11 cellular contexts compared by ENCODE assay signal in genomic region chr19:46412983-46413261, GRCh38. TPM values are rescaled to one million over a fixed set of nuclear protein-coding genes. Genes with fewer than 3 reads are reported as not detected.
DNase-seq lines count a peak whose midpoint lies in the region; ATAC-seq and TF ChIP-seq lines count a peak whose summit lies in the region.
"Had no signal": no experiment of that assay in that cellular context is flagged by ENCODE, and none has a peak within 500 bp of the region (broad histone marks: within the 10 kb centered on the region; RNA-seq: fewer than 3 reads in every experiment).

No MANE protein-coding gene starts in this region.

- peaks cover 75% of the 10 kb centered on the region for H3K4me1 Mint-ChIP-seq in neural crest cell

- DNase-seq in heart left ventricle (no peak), cardiac septum (ENCODE audit: low spot score) (no peak), fibroblast of mammary gland (ENCODE audit: low read depth) (no peak), neural crest cell (ENCODE audit: low read depth, low spot score) (no peak), uterus (no peak), head of caudate nucleus (no peak), NCI-H1105 (lab: John Stamatoyannopoulos, UW) (no peak)
- DNase-seq: activated CD4-positive, alpha-beta T cell treated with anti-CD3 and anti-CD28 coated beads, Interleukin-2, amount 10 ng/mL, durations not matched to agents 7 days and 5 days had no signal

- H3K9me3 ChIP-seq in heart left ventricle: no peaks in the 10 kb centered on the region
- H3K9me3 ChIP-seq in uterus: no peaks in the 10 kb centered on the region

- H3K27ac ChIP-seq in heart left ventricle (peak overlapping the region; percentile 69 to 98 (median 90)), uterus (peak overlapping the region; percentile 60 to 72)

- H3K27me3 ChIP-seq in heart left ventricle (peaks cover 0 to 61% (median 6%) of the 10 kb centered on the region in 9 donors), uterus (no peaks in the 10 kb centered on the region)

- peaks cover 0 to 12% (median 0%) of the 10 kb centered on the region in 9 donors for H3K36me3 ChIP-seq in heart left ventricle
- no peaks in the 10 kb centered on the region for H3K36me3 ChIP-seq in uterus

- no peak for TF ChIP-seq CTCF in heart left ventricle (IDR thresholded peaks at IDR 0.05)
- TF ChIP-seq CTCF in fibroblast of mammary gland (conservative IDR thresholded peaks at IDR 0.05; ENCODE audit: control insufficient read depth, insufficient read depth, low read depth, low read length): no peak
- no peak for TF ChIP-seq CTCF in neural crest cell (conservative IDR thresholded peaks at IDR 0.05)
- no peak for TF ChIP-seq CTCF in uterus (IDR thresholded peaks at IDR 0.05)

- intact Hi-C loops in heart left ventricle (cut with DNase I) (no loop called here), cardiac septum (cut with DNase I) (no loop called here), uterus (cut with DNase I; ENCODE audit: low total_unique reads) (no loop called here), head of caudate nucleus (cut with DNase I) (no loop called here)

- H3K4me3 ChIP-seq in heart left ventricle (peak overlapping the region; percentile 50 to 76 (median 62)), fibroblast of mammary gland (ENCODE audit: control insufficient read depth, low read depth, low read length) (peak overlapping the region; percentile 63), uterus (peak overlapping the region; percentile 47)

- H3K4me1 ChIP-seq in heart left ventricle: peaks cover 0 to 52% (median 16%) of the 10 kb centered on the region in 12 donors
- no peaks in the 10 kb centered on the region for H3K4me1 ChIP-seq in uterus

- peak overlapping the region; percentile 96 for H3K4me3 Mint-ChIP-seq in neural crest cell
- H3K4me3 Mint-ChIP-seq: activated CD4-positive, alpha-beta T cell treated with anti-CD3 and anti-CD28 coated beads, Interleukin-2, amount 10 ng/mL, durations not matched to agents 7 days and 5 days had no signal

- no peaks in the 10 kb centered on the region for H3K9me3 Mint-ChIP-seq in neural crest cell
- H3K9me3 Mint-ChIP-seq: activated CD4-positive, alpha-beta T cell treated with anti-CD3 and anti-CD28 coated beads, Interleukin-2, amount 10 ng/mL, durations not matched to agents 7 days and 5 days had no signal

- no peak for TF ChIP-seq POLR2A in heart left ventricle (IDR thresholded peaks at IDR 0.05)
- TF ChIP-seq POLR2A in uterus (IDR thresholded peaks at IDR 0.05): no peak

- peaks cover 6% of the 10 kb centered on the region for H3K36me3 Mint-ChIP-seq in neural crest cell (ENCODE audit: low read depth)

- H3K27ac Mint-ChIP-seq in neural crest cell (ENCODE audit: unreplicated experiment): peak overlapping the region; percentile 95
- H3K27ac Mint-ChIP-seq: activated CD4-positive, alpha-beta T cell treated with anti-CD3 and anti-CD28 coated beads, Interleukin-2, amount 10 ng/mL, durations not matched to agents 7 days and 5 days had no signal

- ATAC-seq in heart left ventricle: no peak
- no peak for ATAC-seq in HG03521 (IDR thresholded peaks at IDR 0.05; ENCODE audit: unreplicated experiment)

- H3K27me3 Mint-ChIP-seq in neural crest cell (ENCODE audit: low read depth): peaks cover 14% of the 10 kb centered on the region

- 1 to 9% (median 2%) methylated on average over 5 to 10 of the region's 10 CpGs for WGBS in heart left ventricle, 4 donors

RNA-seq across cellular contexts. Expression of gene CCDC8, which starts 0.4 kb away (rescaled TPM):
- total RNA-seq in heart left ventricle (10 to 100 TPM; 13.6 to 30.6 (median 24.7) TPM), cardiac septum (34.2 TPM), neural crest cell (23.9 and 25.1 TPM in 2 replicates), uterus (10 to 100 TPM in 2 of 4 donors, 1 to 10 TPM in 2; 7.2 to 89.1 (median 26.2) TPM)
- polyA plus RNA-seq in heart left ventricle: 10 to 100 TPM; 17.8 to 19.0 TPM
- total RNA-seq: activated CD4-positive, alpha-beta T cell treated with anti-CD3 and anti-CD28 coated beads, Interleukin-2, amount 10 ng/mL, durations not matched to agents 7 days and 5 days had no signal

RNA-seq across cellular contexts. Expression of gene PNMA8C, which starts 15.8 kb away (rescaled TPM):
- total RNA-seq in heart left ventricle (under 1 TPM in 7 of 9 donors, not detected in 2; 0.07 to 0.19 (median 0.12) TPM), cardiac septum (0.16 TPM), neural crest cell (1.4 and 1.7 TPM in 2 replicates), uterus (1 to 10 TPM in 1 of 4 donors, under 1 TPM in 2, not detected in 1; under 0.01 to 3.7 (median 0.73) TPM)
- polyA plus RNA-seq in heart left ventricle: under 1 TPM in 1 of 2 donors, not detected in 1; 0.08 TPM
- total RNA-seq: activated CD4-positive, alpha-beta T cell treated with anti-CD3 and anti-CD28 coated beads, Interleukin-2, amount 10 ng/mL, durations not matched to agents 7 days and 5 days; lung microvascular endothelial cell; RPMI7951 had no signal

RNA-seq across cellular contexts. Expression of gene PNMA8A, which starts 58.4 kb away (rescaled TPM):
- 10 to 100 TPM in 3 of 9 donors, 1 to 10 TPM in 6; 2.1 to 12.1 (median 9.3) TPM for total RNA-seq in heart left ventricle
- polyA plus RNA-seq in heart left ventricle: 1 to 10 TPM; 3.2 to 6.0 TPM
- 11.1 TPM for total RNA-seq in cardiac septum
- 28.4 and 29.9 TPM in 2 replicates for total RNA-seq in neural crest cell
- total RNA-seq in uterus: 10 to 100 TPM in 3 of 4 donors, 1 to 10 TPM in 1; 8.7 to 69.7 (median 16.1) TPM
- total RNA-seq: activated CD4-positive, alpha-beta T cell treated with anti-CD3 and anti-CD28 coated beads, Interleukin-2, amount 10 ng/mL, durations not matched to agents 7 days and 5 days; lung microvascular endothelial cell; RPMI7951 had no signal
